ENCODE assay signal across 15 cellular contexts in the genomic region with DNA sequence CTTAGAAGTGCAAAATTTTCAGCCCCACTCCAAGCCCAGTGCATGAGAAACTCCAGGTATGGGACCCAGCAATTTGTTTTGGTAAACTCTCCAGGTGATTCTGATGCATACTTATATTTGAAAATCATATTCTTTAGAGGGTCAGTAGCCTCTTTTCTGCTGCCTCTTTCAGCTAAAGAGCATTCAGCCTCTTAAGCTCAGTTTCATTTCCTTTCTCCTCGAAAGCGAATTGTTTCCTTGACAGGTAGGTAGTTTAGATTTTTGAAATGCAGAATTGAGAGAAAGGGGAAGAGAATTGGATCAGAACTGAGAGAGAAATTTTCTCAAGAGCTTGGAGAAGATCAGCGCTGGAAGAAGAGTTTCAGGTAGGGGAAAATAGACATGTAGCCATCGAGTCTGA.
DNase-seq lines count a peak whose midpoint lies in the region; ATAC-seq and TF ChIP-seq lines count a peak whose summit lies in the region.
"Had no signal": no experiment of that assay in that cellular context is flagged by ENCODE, and none has a peak within 500 bp of the region (broad histone marks: within the 10 kb centered on the region; RNA-seq: fewer than 3 reads in every experiment).

No MANE protein-coding gene starts in this region.

- H4K12ac ChIP-seq in trophoblast cell (ENCODE audit: low read depth, low read length): no peak overlapping the region

- no peak for TF ChIP-seq CTCF in GM12864 (IDR thresholded peaks at IDR 0.05; ENCODE audit: low read depth, low read length, missing control alignments)

- DNase-seq in GM12864 (ENCODE audit: low read depth) (no peak), germinal center (ENCODE audit: low spot score) (no peak), HAP-1 (ENCODE audit: low spot score in 2 of 2) (no peak), trophoblast cell (no peak)
- no peak for DNase-seq in naive thymus-derived CD8-positive, alpha-beta T cell
- DNase-seq: heart left ventricle, left ventricle myocardium inferior, MV-4-11, PC-3, small intestine, T-helper 1 cell had no signal

- in situ Hi-C loops in HAP-1 (cut with MboI; ENCODE audit: low sequenced_read_pairs): no loop called here

- H3K79me1 ChIP-seq in trophoblast cell (ENCODE audit: low read length): no peaks in the 10 kb centered on the region

- H3K4me3 ChIP-seq in GM12864 (ENCODE audit: low read depth, low read length): peak overlapping the region; percentile 32
- no peak overlapping the region for H3K4me3 ChIP-seq in HAP-1
- H3K4me3 ChIP-seq in trophoblast cell (ENCODE audit: low read depth, low read length): no peak overlapping the region
- H3K4me3 ChIP-seq: heart left ventricle, left ventricle myocardium inferior had no signal

- no peak overlapping the region for H3K14ac ChIP-seq in trophoblast cell (ENCODE audit: low read length)

- no peak overlapping the region for H4K8ac ChIP-seq in trophoblast cell (ENCODE audit: low read depth, low read length)

- H3K23ac ChIP-seq in trophoblast cell (ENCODE audit: low read length): no peak overlapping the region

- no peak overlapping the region for H3K18ac ChIP-seq in trophoblast cell (ENCODE audit: low read length)

- no peaks in the 10 kb centered on the region for H3K36me3 ChIP-seq in HAP-1 (replicated peaks)
- no peaks in the 10 kb centered on the region for H3K36me3 ChIP-seq in trophoblast cell (ENCODE audit: control insufficient read depth in 1 of 2, insufficient read depth in 2 of 2, low read length in 2 of 2)
- H3K36me3 ChIP-seq: heart left ventricle, left ventricle myocardium inferior had no signal

- H2BK12ac ChIP-seq in trophoblast cell (ENCODE audit: low read length): no peak overlapping the region

- POLR2A ChIA-PET in naive thymus-derived CD8-positive, alpha-beta T cell (lab: Charles Lee): no interaction called here

- H3K27ac Mint-ChIP-seq in naive thymus-derived CD8-positive, alpha-beta T cell: no peak overlapping the region
- H3K27ac Mint-ChIP-seq: activated T-helper 2 cell treated with anti-CD3 and anti-CD28 coated beads, Interferon-gamma antibody, Interleukin-2, Interleukin-4, amounts not matched to agents 10 μg/mL and 5 μg/mL and 100 μg/mL, durations not matched to agents 14 hours and 24 hours and 36 hours had no signal

- H3K4me2 ChIP-seq in trophoblast cell (ENCODE audit: low read length): no peak overlapping the region

- H2BK120ac ChIP-seq in trophoblast cell (ENCODE audit: insufficient read depth, low read length, poor library complexity): no peak overlapping the region

- peak; percentile 45 for ATAC-seq in GM19372 (IDR thresholded peaks at IDR 0.05; ENCODE audit: low read depth, unreplicated experiment)
- ATAC-seq in HG02623 (IDR thresholded peaks at IDR 0.05; ENCODE audit: unreplicated experiment): peak; percentile 50
- peak; percentile 8 for ATAC-seq in HG03342 (IDR thresholded peaks at IDR 0.05; ENCODE audit: unreplicated experiment)
- ATAC-seq in naive thymus-derived CD8-positive, alpha-beta T cell: no peak
- ATAC-seq: heart left ventricle, PC-3 had no signal

- no peak overlapping the region for H3K9ac ChIP-seq in trophoblast cell (ENCODE audit: low read length)

- no peak overlapping the region for H2AFZ ChIP-seq in trophoblast cell (ENCODE audit: insufficient read depth, low read length, poor library complexity)

- no peak overlapping the region for H3K27ac ChIP-seq in trophoblast cell (ENCODE audit: low read depth, low read length)
- H3K27ac ChIP-seq: heart left ventricle, left ventricle myocardium inferior had no signal

- WGBS in trophoblast cell (ENCODE audit: extremely low coverage, insufficient coverage, insufficient read length): no CpG with 5 or more reads among the region's 4 CpGs

- H2AK5ac ChIP-seq in trophoblast cell (ENCODE audit: low read length): no peak overlapping the region

- H4K91ac ChIP-seq in trophoblast cell (ENCODE audit: low read depth, low read length): no peak overlapping the region

- H3K4ac ChIP-seq in trophoblast cell (ENCODE audit: low read depth, low read length): no peak overlapping the region

- H3K9me3 ChIP-seq in HAP-1 (no peaks in the 10 kb centered on the region), trophoblast cell (ENCODE audit: insufficient read depth, low read depth, low read length) (no peaks in the 10 kb centered on the region)
- H3K9me3 ChIP-seq: heart left ventricle, left ventricle myocardium inferior had no signal

- peaks cover 0 to 2% (median 0%) of the 10 kb centered on the region in 5 donors for H3K27me3 Mint-ChIP-seq in naive thymus-derived CD8-positive, alpha-beta T cell

- H3K4me1 ChIP-seq in HAP-1 (no peaks in the 10 kb centered on the region), trophoblast cell (ENCODE audit: control insufficient read depth in 1 of 2, insufficient read depth in 2 of 2, low read length in 2 of 2) (peaks cover 0 to 3% of the 10 kb centered on the region in 2 experiments)
- H3K4me1 ChIP-seq: heart left ventricle, left ventricle myocardium inferior had no signal

- H3K36me3 Mint-ChIP-seq in naive thymus-derived CD8-positive, alpha-beta T cell: no peaks in the 10 kb centered on the region

- H3K79me2 ChIP-seq in trophoblast cell (ENCODE audit: control insufficient read depth, insufficient read depth, low read length, poor library complexity): no peaks in the 10 kb centered on the region

- no peak overlapping the region for H2BK5ac ChIP-seq in trophoblast cell (ENCODE audit: low read depth, low read length, poor library complexity)

- no peaks in the 10 kb centered on the region for H3K4me1 Mint-ChIP-seq in naive thymus-derived CD8-positive, alpha-beta T cell

- H3K4me3 Mint-ChIP-seq in naive thymus-derived CD8-positive, alpha-beta T cell: no peak overlapping the region

- no peaks in the 10 kb centered on the region for H3K27me3 ChIP-seq in HAP-1 (ENCODE audit: low read depth)
- H3K27me3 ChIP-seq in trophoblast cell (ENCODE audit: insufficient read depth, low read length): no peaks in the 10 kb centered on the region
- H3K27me3 ChIP-seq: heart left ventricle had no signal

- peaks cover 0 to 15% (median 0%) of the 10 kb centered on the region in 9 donors for H3K9me3 Mint-ChIP-seq in naive thymus-derived CD8-positive, alpha-beta T cell

Comparison
In these comparisons a context has a peak if more than half of its experiments do, and no peak if none do; other contexts are left out.
1. ATAC-seq: peak in GM19372 (single experiment), HG02623 (single experiment) and HG03342 (single experiment); none in naive thymus-derived CD8-positive, alpha-beta T cell (0 of 2).